In genomic region chr6:19873031-19873430, GRCh38 we compare ENCODE assay signal across 15 cellular contexts. TPM values are rescaled to one million over a fixed set of nuclear protein-coding genes. Genes with fewer than 3 reads are reported as not detected.
DNase-seq lines count a peak whose midpoint lies in the region; ATAC-seq and TF ChIP-seq lines count a peak whose summit lies in the region.
"Had no signal": no experiment of that assay in that cellular context is flagged by ENCODE, and none has a peak within 500 bp of the region (broad histone marks: within the 10 kb centered on the region; RNA-seq: fewer than 3 reads in every experiment).

No MANE protein-coding gene starts in this region.

- no peak overlapping the region for H3K27ac ChIP-seq in mesenchymal stem cell (ENCODE audit: low read length, poor library complexity, severe bottlenecking)
- H3K27ac ChIP-seq: colonic mucosa had no signal

- H3K4ac ChIP-seq in mesenchymal stem cell (ENCODE audit: low read depth in 1 of 2, low read length in 2 of 2), result no peak overlapping the region

- peak; percentile 28 for DNase-seq in NCI-H82 (lab: John Stamatoyannopoulos, UW)
- no peak for DNase-seq in NCI-H82 treated with DMSO at 0.1 percent for 48 hours (lab: John Stamatoyannopoulos, UW; ENCODE audit: unreplicated experiment)
- DNase-seq in NB4 (ENCODE audit: low read depth), result peak; percentile 15
- peak; percentile 6 for DNase-seq in cerebellar cortex (ENCODE audit: low spot score)
- no peak for DNase-seq in retinal pigment epithelial cell (ENCODE audit: low read depth)
- no peak for DNase-seq in mesenchymal stem cell
- DNase-seq: activated naive CD8-positive, alpha-beta T cell treated with anti-CD3 and anti-CD28 coated beads, Interleukin-2, amount 50 U/mL, for 24 hours; colonic mucosa; DMS153; midbrain; NCI-H1092 treated with DMSO at 0.1 percent for 48 hours; posterior cingulate gyrus; trophoblast cell had no signal

- no peak overlapping the region for H4K91ac ChIP-seq in mesenchymal stem cell (ENCODE audit: low read length)

- H3K36me3 ChIP-seq in mesenchymal stem cell (ENCODE audit: control insufficient read depth in 1 of 2, insufficient read depth in 2 of 2, low read depth in 1 of 2, low read length in 2 of 2), result no peaks in the 10 kb centered on the region
- H3K36me3 ChIP-seq: colonic mucosa had no signal

- 53% methylated on average over 2 of the region's 2 CpGs for WGBS in mesenchymal stem cell

- no peak overlapping the region for H3K4me2 ChIP-seq in mesenchymal stem cell (ENCODE audit: low read length, poor library complexity, severe bottlenecking)

- H3K27me3 ChIP-seq in mesenchymal stem cell (ENCODE audit: control insufficient read depth in 1 of 2, insufficient read depth in 1 of 2, low read length in 2 of 2), result peaks cover 0 to 11% of the 10 kb centered on the region in 2 experiments
- H3K27me3 ChIP-seq: colonic mucosa had no signal

- TF ChIP-seq CTCF in NB4 (IDR thresholded peaks at IDR 0.05; ENCODE audit: low read depth, low read length), result peak; percentile 10
- TF ChIP-seq CTCF in retinal pigment epithelial cell (conservative IDR thresholded peaks at IDR 0.05; ENCODE audit: low read depth, low read length), result peak; percentile 31

- H2BK120ac ChIP-seq in mesenchymal stem cell (ENCODE audit: low read depth, low read length), result no peak overlapping the region

- H3K18ac ChIP-seq in mesenchymal stem cell (ENCODE audit: low read depth in 1 of 2, low read length in 2 of 2), result no peak overlapping the region

- no peak overlapping the region for H2AFZ ChIP-seq in mesenchymal stem cell (ENCODE audit: low read depth, low read length)

- no peak overlapping the region for H3K14ac ChIP-seq in mesenchymal stem cell (ENCODE audit: low read length in 2 of 2)

- H3K79me1 ChIP-seq in mesenchymal stem cell (replicated peaks; ENCODE audit: low read length, poor library complexity, severe bottlenecking), result no peaks in the 10 kb centered on the region

- no peak for TF ChIP-seq POLR2A in NB4 (IDR thresholded peaks at IDR 0.05; ENCODE audit: extremely low read depth, insufficient read length)

- no peak overlapping the region for H2BK12ac ChIP-seq in mesenchymal stem cell (ENCODE audit: low read length in 2 of 2)

- no peak overlapping the region for H3K4me3 ChIP-seq in NB4 (ENCODE audit: low read depth, low read length)
- H3K4me3 ChIP-seq in retinal pigment epithelial cell (ENCODE audit: low read length), result no peak overlapping the region
- H3K4me3 ChIP-seq in mesenchymal stem cell (ENCODE audit: insufficient read depth in 1 of 2, low read depth in 1 of 2, low read length in 2 of 2), result no peak overlapping the region
- H3K4me3 ChIP-seq: colonic mucosa had no signal

- ATAC-seq in HG03025 (IDR thresholded peaks at IDR 0.05; ENCODE audit: low FRiP score, unreplicated experiment), result no peak
- no peak for ATAC-seq in HG03095 (IDR thresholded peaks at IDR 0.05; ENCODE audit: unreplicated experiment)
- ATAC-seq: activated naive CD8-positive, alpha-beta T cell treated with anti-CD3 and anti-CD28 coated beads, Interleukin-2, amount 50 U/mL, for 24 hours had no signal

- H2BK15ac ChIP-seq in mesenchymal stem cell (ENCODE audit: low read depth, poor library complexity, severe bottlenecking), result no peak overlapping the region

- H4K8ac ChIP-seq in mesenchymal stem cell (ENCODE audit: low read length), result no peak overlapping the region

- no peak overlapping the region for H3K23ac ChIP-seq in mesenchymal stem cell (ENCODE audit: low read length in 2 of 2)

- H3K9me3 ChIP-seq in mesenchymal stem cell (ENCODE audit: control insufficient read depth, low read length), result no peaks in the 10 kb centered on the region
- H3K9me3 ChIP-seq: colonic mucosa had no signal

- no peaks in the 10 kb centered on the region for H3K4me1 ChIP-seq in mesenchymal stem cell (ENCODE audit: control insufficient read depth, insufficient read depth, low read depth, low read length)
- H3K4me1 ChIP-seq: colonic mucosa had no signal

- H3K9ac ChIP-seq in mesenchymal stem cell (ENCODE audit: low read length), result no peak overlapping the region

- H2AK5ac ChIP-seq in mesenchymal stem cell (ENCODE audit: low read length, severe bottlenecking), result no peak overlapping the region

- H2BK5ac ChIP-seq in mesenchymal stem cell (ENCODE audit: low read depth, low read length, poor library complexity, severe bottlenecking), result no peak overlapping the region

RNA-seq across cellular contexts. Expression of gene ID4, which starts 35.9 kb away (rescaled TPM):
- 0.76 TPM for polyA plus RNA-seq in mesenchymal stem cell (2013, experiment 1 of 2)
- polyA plus RNA-seq in mesenchymal stem cell (2013, experiment 2 of 2), result 0.68 TPM

Comparison
In these comparisons a context has a peak if more than half of its experiments do, and no peak if none do; other contexts are left out.
1. DNase-seq: peak in NCI-H82 (single experiment), NB4 (single experiment) and cerebellar cortex (single experiment); none in NCI-H82 treated with DMSO at 0.1 percent for 48 hours (single experiment), retinal pigment epithelial cell (single experiment) and mesenchymal stem cell (single experiment).